8 cellular contexts compared by ENCODE assay signal in genomic region chr6:135506270-135506997, GRCh38. TPM values are rescaled to one million over a fixed set of nuclear protein-coding genes. Genes with fewer than 3 reads are reported as not detected.
DNase-seq lines count a peak whose midpoint lies in the region; ATAC-seq, FAIRE-seq and TF ChIP-seq lines count a peak whose summit lies in the region.

No MANE protein-coding gene starts in this region.

- intact Hi-C loops in kidney (cut with DNase I): no loop called here
- intact Hi-C loops in upper lobe of right lung (cut with DNase I): no loop called here

- in situ Hi-C loops in astrocyte of the cerebellum (cut with HindIII; ENCODE audit: low sequenced_read_pairs): loop anchor here (25.0 kb wide), 1 partner anchor 731 kb away; no protein-coding TSS in a partner anchor

- H3K27ac ChIP-seq in kidney (ENCODE audit: low read depth in 2 of 2, low read length in 2 of 2): no peak overlapping the region
- no peak overlapping the region for H3K27ac ChIP-seq in upper lobe of right lung

- H3K9me3 ChIP-seq in kidney (ENCODE audit: control insufficient read depth in 1 of 2, low read length in 2 of 2) (no peaks in the 10 kb centered on the region), upper lobe of right lung (no peaks in the 10 kb centered on the region)

- peak overlapping the region in 1 of 2 donors; percentile 2 for H3K9ac ChIP-seq in kidney (ENCODE audit: low read length in 2 of 2)

- TF ChIP-seq CTCF in astrocyte of the cerebellum (IDR thresholded peaks at IDR 0.05; ENCODE audit: low read depth, low read length, missing control alignments): peak; percentile 41
- TF ChIP-seq CTCF in kidney (IDR thresholded peaks at IDR 0.05; ENCODE audit: borderline replicate concordance, extremely low read depth, insufficient read depth): peak; percentile 64
- peak; percentile 61 for TF ChIP-seq CTCF in upper lobe of right lung (IDR thresholded peaks at IDR 0.05)

- no peaks in the 10 kb centered on the region for H3K27me3 ChIP-seq in upper lobe of right lung

- H3K36me3 ChIP-seq in kidney (ENCODE audit: control insufficient read depth in 1 of 2, insufficient read depth in 2 of 2, low read length in 2 of 2): no peaks in the 10 kb centered on the region
- no peaks in the 10 kb centered on the region for H3K36me3 ChIP-seq in upper lobe of right lung

- peak; percentile 84 for ATAC-seq in GM19324 (IDR thresholded peaks at IDR 0.05; ENCODE audit: low FRiP score, unreplicated experiment)
- peak; percentile 88 for ATAC-seq in HG03159 (IDR thresholded peaks at IDR 0.05; ENCODE audit: unreplicated experiment)
- peak; percentile 84 for ATAC-seq in upper lobe of right lung

- DNase-seq in DMS53 (lab: John Stamatoyannopoulos, UW): peak; percentile 71
- DNase-seq in NCI-H460 (ENCODE audit: extremely low read depth, low read depth): peak; percentile 53
- DNase-seq in astrocyte of the cerebellum (ENCODE audit: low read depth): peak; percentile 54
- DNase-seq in kidney: no peak
- no peak for DNase-seq in upper lobe of right lung
- DNase-seq in GM19240 (ENCODE audit: insufficient read length, low spot score): no peak

- H3K4me3 ChIP-seq in astrocyte of the cerebellum (ENCODE audit: low read depth, low read length) (no peak overlapping the region), kidney (ENCODE audit: low read length in 2 of 2) (no peak overlapping the region), upper lobe of right lung (no peak overlapping the region)

- H3K4me1 ChIP-seq in kidney (ENCODE audit: control insufficient read depth in 1 of 2, insufficient read depth in 1 of 2, low read depth in 1 of 2, low read length in 2 of 2) (no peaks in the 10 kb centered on the region), upper lobe of right lung (no peaks in the 10 kb centered on the region)

- peak; percentile 87 for FAIRE-seq in kidney (lab: Jason Lieb, UNC)

RNA-seq across cellular contexts. Expression of gene AHI1, which starts 8.9 kb away (rescaled TPM):
- 18.2 and 21.7 TPM in 2 replicates for total RNA-seq in NCI-H460 (2014; rRNA removed; shearing (Covaris generic))
- 9.3 and 18.7 TPM in 2 replicates for polyA plus RNA-seq in NCI-H460 (2014; cell fraction: nucleus; rRNA removed)
- total RNA-seq in kidney (28.5 TPM), upper lobe of right lung (33.4 TPM)
- polyA plus RNA-seq in kidney (ENCODE audit: insufficient read depth, low read depth, low replicate concordance): 9.1 TPM

Comparison
In these comparisons a context has a peak if more than half of its experiments do, and no peak if none do; other contexts are left out.
1. DNase-seq: peak in DMS53 (single experiment), NCI-H460 (single experiment) and astrocyte of the cerebellum (single experiment); none in kidney (single experiment), upper lobe of right lung (single experiment) and GM19240 (single experiment).
2. Peak in every context shown above with its lines, with median percentiles within 50 percentile points of each other: ATAC-seq and CTCF ChIP-seq.